9 cellular contexts compared by ENCODE assay signal in genomic region chr4:152385551-152385950, GRCh38.
DNase-seq lines count a peak whose midpoint lies in the region; ATAC-seq, FAIRE-seq and TF ChIP-seq lines count a peak whose summit lies in the region.
"Had no signal": no experiment of that assay in that cellular context is flagged by ENCODE, and none has a peak within 500 bp of the region (broad histone marks: within the 10 kb centered on the region; RNA-seq: fewer than 3 reads in every experiment).

No MANE protein-coding gene starts in this region.

- POLR2A ChIA-PET in activated CD8-positive, alpha-beta T cell treated with anti-CD3 and anti-CD28 coated beads for 36 hours (lab: Charles Lee) = no interaction called here
- POLR2A ChIA-PET in activated CD8-positive, alpha-beta T cell treated with anti-CD3 and anti-CD28 coated beads, Interleukin-2, amount 10 ng/mL, durations not matched to agents 7 days and 5 days (lab: Charles Lee) = no interaction called here
- POLR2A ChIA-PET in RWPE1 (lab: Yijun Ruan, JAX; ENCODE audit: low non-redundant PET) = no interaction called here

- no peak overlapping the region for H3K4me3 Mint-ChIP-seq in activated CD8-positive, alpha-beta T cell treated with anti-CD3 and anti-CD28 coated beads for 36 hours
- H3K4me3 Mint-ChIP-seq in activated CD8-positive, alpha-beta T cell treated with anti-CD3 and anti-CD28 coated beads, Interleukin-2, amount 10 ng/mL, durations not matched to agents 7 days and 5 days = no peak overlapping the region

- H3K27me3 ChIP-seq in upper lobe of right lung = no peaks in the 10 kb centered on the region
- H3K27me3 ChIP-seq: tibial artery had no signal

- H3K27me3 Mint-ChIP-seq in activated CD8-positive, alpha-beta T cell treated with anti-CD3 and anti-CD28 coated beads for 36 hours = no peaks in the 10 kb centered on the region
- no peaks in the 10 kb centered on the region for H3K27me3 Mint-ChIP-seq in activated CD8-positive, alpha-beta T cell treated with anti-CD3 and anti-CD28 coated beads, Interleukin-2, amount 10 ng/mL, durations not matched to agents 7 days and 5 days (ENCODE audit: low read depth)

- no peaks in the 10 kb centered on the region for H3K4me1 ChIP-seq in upper lobe of right lung

- no peaks in the 10 kb centered on the region for H3K9me3 ChIP-seq in upper lobe of right lung
- H3K9me3 ChIP-seq: tibial artery had no signal

- FAIRE-seq in frontal cortex (lab: Jason Lieb, UNC) = peak; percentile 34

- no peak for ATAC-seq in activated CD8-positive, alpha-beta T cell treated with anti-CD3 and anti-CD28 coated beads for 36 hours
- no peak for ATAC-seq in activated CD8-positive, alpha-beta T cell treated with anti-CD3 and anti-CD28 coated beads, Interleukin-2, amount 10 ng/mL, durations not matched to agents 7 days and 5 days
- ATAC-seq in upper lobe of right lung = no peak
- no peak for ATAC-seq in HG03108 (IDR thresholded peaks at IDR 0.05; ENCODE audit: unreplicated experiment)
- ATAC-seq in GM18502 (IDR thresholded peaks at IDR 0.05; ENCODE audit: poor library complexity, unreplicated experiment) = no peak

- CTCF ChIA-PET in activated CD8-positive, alpha-beta T cell treated with anti-CD3 and anti-CD28 coated beads for 36 hours (lab: Charles Lee) = interaction anchor here (0.7 to 2.9 kb wide), 6 partner anchors 11 to 338 kb away, joined by 3 to 13 read pairs (median 3); no protein-coding TSS in a partner anchor
- CTCF ChIA-PET in activated CD8-positive, alpha-beta T cell treated with anti-CD3 and anti-CD28 coated beads, Interleukin-2, amount 10 ng/mL, durations not matched to agents 7 days and 5 days (lab: Charles Lee) = interaction anchor here (0.9 to 1.9 kb wide), 4 partner anchors 11 to 283 kb away, joined by 3 to 6 read pairs (median 4); no protein-coding TSS in a partner anchor
- CTCF ChIA-PET in RWPE1 (lab: Yijun Ruan, JAX) = interaction anchor here (0.6 to 1.0 kb wide), 6 partner anchors 9 to 1776 kb away, joined by 3 to 4 read pairs (median 3); no protein-coding TSS in a partner anchor

- no peaks in the 10 kb centered on the region for H3K36me3 ChIP-seq in upper lobe of right lung
- H3K36me3 ChIP-seq: tibial artery had no signal

- intact Hi-C loops in activated CD8-positive, alpha-beta T cell treated with anti-CD3 and anti-CD28 coated beads for 36 hours (cut with micrococcal nuclease) = no loop called here
- intact Hi-C loops in upper lobe of right lung (cut with DNase I) = no loop called here

- peak; percentile 61 for TF ChIP-seq CTCF in activated CD8-positive, alpha-beta T cell treated with anti-CD3 and anti-CD28 coated beads for 36 hours (IDR thresholded peaks at IDR 0.05)
- TF ChIP-seq CTCF in RWPE1 (conservative IDR thresholded peaks at IDR 0.05; ENCODE audit: low read depth) (peak; percentile 79), upper lobe of right lung (IDR thresholded peaks at IDR 0.05) (peak; percentile 70)

- H3K4me3 ChIP-seq in upper lobe of right lung = no peak overlapping the region
- H3K4me3 ChIP-seq: tibial artery had no signal

- DNase-seq in activated CD8-positive, alpha-beta T cell treated with anti-CD3 and anti-CD28 coated beads for 36 hours = no peak
- DNase-seq in activated CD8-positive, alpha-beta T cell treated with anti-CD3 and anti-CD28 coated beads, Interleukin-2, amount 10 ng/mL, durations not matched to agents 7 days and 5 days = no peak
- DNase-seq in RWPE1 (ENCODE audit: low spot score) (peak; percentile 9), frontal cortex (ENCODE audit: low spot score in 2 of 2) (no peak), upper lobe of right lung (no peak)
- no peak for DNase-seq in activated CD8-positive, alpha-beta memory T cell treated with anti-CD3 and anti-CD28 coated beads for 24 hours
- DNase-seq: tibial artery had no signal

- H3K9me3 Mint-ChIP-seq in activated CD8-positive, alpha-beta T cell treated with anti-CD3 and anti-CD28 coated beads for 36 hours = no peaks in the 10 kb centered on the region
- H3K9me3 Mint-ChIP-seq in activated CD8-positive, alpha-beta T cell treated with anti-CD3 and anti-CD28 coated beads, Interleukin-2, amount 10 ng/mL, durations not matched to agents 7 days and 5 days (ENCODE audit: insufficient read depth) = no peaks in the 10 kb centered on the region

- H3K4me1 Mint-ChIP-seq in activated CD8-positive, alpha-beta T cell treated with anti-CD3 and anti-CD28 coated beads for 36 hours (ENCODE audit: low read depth) = peaks cover 23% of the 10 kb centered on the region
- peaks cover 8% of the 10 kb centered on the region for H3K4me1 Mint-ChIP-seq in activated CD8-positive, alpha-beta T cell treated with anti-CD3 and anti-CD28 coated beads, Interleukin-2, amount 10 ng/mL, durations not matched to agents 7 days and 5 days (ENCODE audit: low read depth)

- peaks cover 2% of the 10 kb centered on the region for H3K36me3 Mint-ChIP-seq in activated CD8-positive, alpha-beta T cell treated with anti-CD3 and anti-CD28 coated beads for 36 hours (ENCODE audit: low read depth)
- H3K36me3 Mint-ChIP-seq in activated CD8-positive, alpha-beta T cell treated with anti-CD3 and anti-CD28 coated beads, Interleukin-2, amount 10 ng/mL, durations not matched to agents 7 days and 5 days (ENCODE audit: low read depth) = peaks cover 2% of the 10 kb centered on the region

- H3K27ac ChIP-seq in RWPE1 (no peak overlapping the region), upper lobe of right lung (no peak overlapping the region)
- H3K27ac ChIP-seq: tibial artery had no signal

- no peak overlapping the region for H3K27ac Mint-ChIP-seq in activated CD8-positive, alpha-beta T cell treated with anti-CD3 and anti-CD28 coated beads for 36 hours
- no peak overlapping the region for H3K27ac Mint-ChIP-seq in activated CD8-positive, alpha-beta T cell treated with anti-CD3 and anti-CD28 coated beads, Interleukin-2, amount 10 ng/mL, durations not matched to agents 7 days and 5 days
